In genomic region chr7:100583132-100584045, GRCh38 we compare ENCODE assay signal across 1 cellular context.
TF ChIP-seq lines count a peak whose summit lies in the region.

No MANE protein-coding gene starts in this region.

TF ChIP-seq in endothelial cell of umbilical vein, 7 proteins besides CTCF, POLR2A, EP300 and RAD21:
- TF ChIP-seq POLR2AphosphoS5 (IDR thresholded peaks at IDR 0.05; ENCODE audit: insufficient read depth, low read depth, low read length) (peak; percentile 13), EZH2 (IDR thresholded peaks at IDR 0.05; ENCODE audit: borderline replicate concordance, low read depth, low read length, severe bottlenecking) (no peak)
